Comparison of ENCODE assay signal across 20 cellular contexts in genomic region chrX:31608651-31609050, GRCh38.
DNase-seq lines count a peak whose midpoint lies in the region; ATAC-seq, FAIRE-seq and TF ChIP-seq lines count a peak whose summit lies in the region.
"Had no signal": no experiment of that assay in that cellular context is flagged by ENCODE, and none has a peak within 500 bp of the region (broad histone marks: within the 10 kb centered on the region; RNA-seq: fewer than 3 reads in every experiment).

No MANE protein-coding gene starts in this region.

- no peaks in the 10 kb centered on the region for H3K79me2 ChIP-seq in osteoblast (ENCODE audit: insufficient read depth, low read length)

- H3K9me3 ChIP-seq in RWPE2 (ENCODE audit: severe bottlenecking) = no peaks in the 10 kb centered on the region
- H3K9me3 ChIP-seq in osteoblast (ENCODE audit: low read depth, low read length) = no peaks in the 10 kb centered on the region
- H3K9me3 ChIP-seq: MG63 had no signal

- peaks cover 42% of the 10 kb centered on the region for H3K9me3 Mint-ChIP-seq in mesothelial cell of epicardium

- H3K4me3 Mint-ChIP-seq in mesothelial cell of epicardium = no peak overlapping the region

- no peak overlapping the region for H3K4me2 ChIP-seq in osteoblast (ENCODE audit: insufficient read depth, low read length)
- H3K4me2 ChIP-seq: KMS-11 had no signal

- H3K36me3 Mint-ChIP-seq in mesothelial cell of epicardium = peaks cover 2% of the 10 kb centered on the region

- H3K27ac ChIP-seq in RWPE2 (ENCODE audit: poor library complexity, severe bottlenecking) (peak overlapping the region; percentile 95), foreskin keratinocyte (peak overlapping the region; percentile 63), osteoblast (ENCODE audit: low read depth, low read length) (peak overlapping the region; percentile 58)
- H3K27ac ChIP-seq: KMS-11 had no signal

- H3K4me3 ChIP-seq in RWPE2 (ENCODE audit: severe bottlenecking) (no peak overlapping the region), osteoblast (ENCODE audit: insufficient read depth, low read length) (no peak overlapping the region)
- H3K4me3 ChIP-seq: MG63 had no signal

- H4K20me1 ChIP-seq in osteoblast (ENCODE audit: insufficient read depth, low read length) = no peaks in the 10 kb centered on the region

- H3K27me3 ChIP-seq in RWPE2 (ENCODE audit: insufficient read depth, poor library complexity, severe bottlenecking) (no peaks in the 10 kb centered on the region), foreskin keratinocyte (no peaks in the 10 kb centered on the region), osteoblast (ENCODE audit: insufficient read depth, low read length) (no peaks in the 10 kb centered on the region)
- H3K27me3 ChIP-seq: MG63 had no signal

- TF ChIP-seq CTCF in RWPE2 (IDR thresholded peaks at IDR 0.05; ENCODE audit: poor library complexity, severe bottlenecking) (no peak), foreskin keratinocyte (conservative IDR thresholded peaks at IDR 0.05) (no peak), osteoblast (IDR thresholded peaks at IDR 0.05; ENCODE audit: extremely low read depth, low read depth, low read length) (no peak), mesothelial cell of epicardium (IDR thresholded peaks at IDR 0.05; ENCODE audit: unreplicated experiment) (no peak)

- no peak for DNase-seq in RWPE2 (ENCODE audit: low spot score)
- peak; percentile 16 to 42 for DNase-seq in foreskin keratinocyte
- DNase-seq in osteoblast (ENCODE audit: insufficient read length, low spot score, missing footprints) = no peak
- no peak for DNase-seq in mesothelial cell of epicardium (ENCODE audit: low spot score in 2 of 2, unreplicated experiment in 2 of 2)
- DNase-seq in stimulated activated CD4-positive, alpha-beta T cell treated with anti-CD3 and anti-CD28 coated beads, Interleukin-1b, Interleukin-23, amount 100 ng/mL, for 48 hours = no peak
- no peak for DNase-seq in pons (ENCODE audit: low spot score)
- DNase-seq: AML-193, GDM1, GOT3, NCI-H1092 treated with DMSO at 0.1 percent for 48 hours, NCI-H1694, NCI-H446, NCI-H774, SHP77 had no signal

- no peaks in the 10 kb centered on the region for H3K27me3 Mint-ChIP-seq in mesothelial cell of epicardium (ENCODE audit: low read depth)

- peak; percentile 9; the same call in 2 of the 3 replicates for ATAC-seq in RWPE2 (ENCODE audit: low read depth)
- no peak for ATAC-seq in foreskin keratinocyte
- no peak for ATAC-seq in HG03520 (IDR thresholded peaks at IDR 0.05; ENCODE audit: unreplicated experiment)
- ATAC-seq: Panc1 had no signal

- peak; percentile 75 for FAIRE-seq in G401.6 (lab: Jason Lieb, UNC)
- FAIRE-seq: GM12892 had no signal

- H3K27ac Mint-ChIP-seq in mesothelial cell of epicardium = no peak overlapping the region

- H2AFZ ChIP-seq in osteoblast (ENCODE audit: low read length) = no peak overlapping the region

- H3K4me1 ChIP-seq in RWPE2 (ENCODE audit: insufficient read depth, poor library complexity, severe bottlenecking) (peaks cover 32% of the 10 kb centered on the region), foreskin keratinocyte (peaks cover 6% of the 10 kb centered on the region), osteoblast (ENCODE audit: insufficient read depth, low read length) (no peaks in the 10 kb centered on the region)

- peaks cover 8% of the 10 kb centered on the region for H3K4me1 Mint-ChIP-seq in mesothelial cell of epicardium

- H3K36me3 ChIP-seq in RWPE2 (ENCODE audit: low read depth) (no peaks in the 10 kb centered on the region), osteoblast (ENCODE audit: insufficient read depth, low read length) (no peaks in the 10 kb centered on the region)
- H3K36me3 ChIP-seq: MG63 had no signal

Comparison
In these comparisons a context has a peak if more than half of its experiments do, and no peak if none do; other contexts are left out.
1. DNase-seq: peak in foreskin keratinocyte (2 of 2); none in RWPE2 (single experiment), osteoblast (single experiment), mesothelial cell of epicardium (0 of 2), stimulated activated CD4-positive, alpha-beta T cell treated with anti-CD3 and anti-CD28 coated beads, Interleukin-1b, Interleukin-23, amount 100 ng/mL, for 48 hours (single experiment) and pons (single experiment).
2. Peak in every context shown above with its lines, with median percentiles within 50 percentile points of each other: H3K27ac ChIP-seq.